ENCODE assay signal across 17 cellular contexts in genomic region chr12:92775416-92775815, GRCh38.
DNase-seq lines count a peak whose midpoint lies in the region; ATAC-seq and TF ChIP-seq lines count a peak whose summit lies in the region.
"Had no signal": no experiment of that assay in that cellular context is flagged by ENCODE, and none has a peak within 500 bp of the region (broad histone marks: within the 10 kb centered on the region; RNA-seq: fewer than 3 reads in every experiment).

No MANE protein-coding gene starts in this region.

- H3K27ac ChIP-seq in IMR-90 (ENCODE audit: insufficient read depth, low read length) = no peak overlapping the region
- H3K27ac ChIP-seq in suprapubic skin = no peak overlapping the region
- H3K27ac ChIP-seq: A549, GM23248 had no signal

- H3K4me1 ChIP-seq in IMR-90 (ENCODE audit: control insufficient read depth, insufficient read depth, low read length) (peaks cover 3% of the 10 kb centered on the region), suprapubic skin (no peaks in the 10 kb centered on the region)
- H3K4me1 ChIP-seq: A549 had no signal

- no TSS peak for BruUV-seq in IMR-90 (replicated peaks; lab: Mats Ljungman, UMichigan)

- no peak overlapping the region for H2AK5ac ChIP-seq in IMR-90 (ENCODE audit: low read depth, low read length)

- H3K9me1 ChIP-seq in IMR-90 (ENCODE audit: insufficient read depth, low read length) = no peaks in the 10 kb centered on the region

- H3K79me1 ChIP-seq in IMR-90 (ENCODE audit: low read depth in 1 of 2, low read length in 2 of 2) = no peaks in the 10 kb centered on the region

- no peak overlapping the region for H2BK15ac ChIP-seq in IMR-90 (ENCODE audit: low read depth, low read length)

- no peak overlapping the region for H2BK120ac ChIP-seq in IMR-90 (ENCODE audit: low read depth, low read length)

- dilution Hi-C loops in IMR-90 (cut with HindIII; ENCODE audit: low sequenced_read_pairs, unreplicated experiment) = no loop called here

- no peaks in the 10 kb centered on the region for H3K9me3 Mint-ChIP-seq in stimulated activated naive CD8-positive, alpha-beta T cell treated with anti-CD3 and anti-CD28 coated beads, Interleukin-15, Interleukin-2, amounts not matched to agents 100 ng/mL and 50 ng/mL, for 24 hours
- H3K9me3 Mint-ChIP-seq: CD4-positive, alpha-beta memory T cell had no signal

- DNase-seq in stimulated activated naive CD8-positive, alpha-beta T cell treated with anti-CD3 and anti-CD28 coated beads, Interleukin-15, Interleukin-2, amounts not matched to agents 100 U/mL and 50 U/mL, for 24 hours = no peak
- DNase-seq in IMR-90 (no peak), superior temporal gyrus (ENCODE audit: extremely low spot score) (peak; percentile 8), suprapubic skin (ENCODE audit: low spot score in 2 of 2) (no peak)
- no peak for DNase-seq in activated CD4-positive, alpha-beta T cell treated with anti-CD3 and anti-CD28 coated beads for 1 hour
- DNase-seq: 8988T; C1 segment of cervical spinal cord; CD4-positive, alpha-beta memory T cell; COR-L47; DMS153; DND-41; GM23248; H7; HCEC 1CT had no signal

- H3K36me3 ChIP-seq in IMR-90 (ENCODE audit: control insufficient read depth, insufficient read depth, low read length) (peaks cover 15% of the 10 kb centered on the region), suprapubic skin (peaks cover 27% of the 10 kb centered on the region)

- no peak overlapping the region for H3K9ac ChIP-seq in IMR-90 (ENCODE audit: low read depth, low read length)
- H3K9ac ChIP-seq: GM23248 had no signal

- POLR2A ChIA-PET in IMR-90 (lab: Charles Lee; ENCODE audit: unreplicated experiment) = no interaction called here

- H4K8ac ChIP-seq in IMR-90 (ENCODE audit: low read depth in 2 of 2, low read length in 2 of 2) = no peak overlapping the region

- in situ Hi-C loops in IMR-90 (cut with MboI; ENCODE audit: low sequenced_read_pairs) = loop anchor here (25.0 kb wide), 1 partner anchor 637 kb away; no protein-coding TSS in a partner anchor

- no peak overlapping the region for H3K4ac ChIP-seq in IMR-90 (ENCODE audit: low read depth, low read length)

- CTCF ChIA-PET in IMR-90 (lab: Yijun Ruan, JAX) = no interaction called here

- TF ChIP-seq POLR2A in IMR-90 (IDR thresholded peaks at IDR 0.05; ENCODE audit: low read depth, low read length) = no peak
- TF ChIP-seq POLR2A in suprapubic skin (IDR thresholded peaks at IDR 0.05) = no peak

- H2BK5ac ChIP-seq in IMR-90 (ENCODE audit: low read depth, low read length, poor library complexity, severe bottlenecking) = no peak overlapping the region

- H4K5ac ChIP-seq in IMR-90 (ENCODE audit: low read depth, low read length) = no peak overlapping the region

- H3K27me3 ChIP-seq in IMR-90 (ENCODE audit: control insufficient read depth, insufficient read depth, low read length) = no peaks in the 10 kb centered on the region
- H3K27me3 ChIP-seq in suprapubic skin = no peaks in the 10 kb centered on the region

- H4K91ac ChIP-seq in IMR-90 (ENCODE audit: insufficient read depth, low read depth, low read length) = no peak overlapping the region

- peaks cover 51% of the 10 kb centered on the region for H3K36me3 Mint-ChIP-seq in stimulated activated naive CD8-positive, alpha-beta T cell treated with anti-CD3 and anti-CD28 coated beads, Interleukin-15, Interleukin-2, amounts not matched to agents 100 ng/mL and 50 ng/mL, for 24 hours (ENCODE audit: low read depth)

- no peak overlapping the region for H3K23ac ChIP-seq in IMR-90 (ENCODE audit: low read depth, low read length)

- TF ChIP-seq EP300 in suprapubic skin (IDR thresholded peaks at IDR 0.05) = no peak

- H3K4me3 Mint-ChIP-seq in stimulated activated naive CD8-positive, alpha-beta T cell treated with anti-CD3 and anti-CD28 coated beads, Interleukin-15, Interleukin-2, amounts not matched to agents 100 ng/mL and 50 ng/mL, for 24 hours = no peak overlapping the region
- H3K4me3 Mint-ChIP-seq: CD4-positive, alpha-beta memory T cell had no signal

- H2AFZ ChIP-seq in IMR-90 (replicated peaks; ENCODE audit: low read length, poor library complexity) = no peak overlapping the region
- H2AFZ ChIP-seq: GM23248 had no signal

- H3K27ac Mint-ChIP-seq in stimulated activated naive CD8-positive, alpha-beta T cell treated with anti-CD3 and anti-CD28 coated beads, Interleukin-15, Interleukin-2, amounts not matched to agents 100 ng/mL and 50 ng/mL, for 24 hours = peak overlapping the region; percentile 46
- H3K27ac Mint-ChIP-seq: CD4-positive, alpha-beta memory T cell had no signal

- H3K14ac ChIP-seq in IMR-90 (replicated peaks; ENCODE audit: low read depth, low read length) = no peak overlapping the region

- H4K20me1 ChIP-seq in IMR-90 (ENCODE audit: insufficient read depth, low read length) = no peaks in the 10 kb centered on the region

- no peaks in the 10 kb centered on the region for H3K27me3 Mint-ChIP-seq in stimulated activated naive CD8-positive, alpha-beta T cell treated with anti-CD3 and anti-CD28 coated beads, Interleukin-15, Interleukin-2, amounts not matched to agents 100 ng/mL and 50 ng/mL, for 24 hours
- H3K27me3 Mint-ChIP-seq: CD4-positive, alpha-beta memory T cell had no signal

- no peak overlapping the region for H2AK9ac ChIP-seq in IMR-90 (replicated peaks; ENCODE audit: low read depth, low read length, poor library complexity)

- TF ChIP-seq RAD21 in IMR-90 (IDR thresholded peaks at IDR 0.05; ENCODE audit: low read length) = no peak

- H3K9me3 ChIP-seq in IMR-90 (ENCODE audit: control insufficient read depth, insufficient read depth, low read length) (no peaks in the 10 kb centered on the region), suprapubic skin (no peaks in the 10 kb centered on the region)
- H3K9me3 ChIP-seq: A549 had no signal

- TF ChIP-seq CTCF in IMR-90 (conservative IDR thresholded peaks at IDR 0.05; ENCODE audit: low read depth, low read length) (no peak), suprapubic skin (IDR thresholded peaks at IDR 0.05) (no peak)

- H3K4me3 ChIP-seq in IMR-90 (ENCODE audit: insufficient read depth, low read depth, low read length) (no peak overlapping the region), suprapubic skin (no peak overlapping the region)
- H3K4me3 ChIP-seq: A549, GM12878, GM23248 had no signal

- ATAC-seq in stimulated activated naive CD8-positive, alpha-beta T cell treated with anti-CD3 and anti-CD28 coated beads, Interleukin-15, Interleukin-2, amounts not matched to agents 100 U/mL and 50 U/mL, for 24 hours = no peak
- no peak for ATAC-seq in IMR-90 (ENCODE audit: low read depth)
- ATAC-seq: A549, GM12878 had no signal

- H3K18ac ChIP-seq in IMR-90 (ENCODE audit: low read depth, low read length) = no peak overlapping the region

- peaks cover 9% of the 10 kb centered on the region for H3K4me1 Mint-ChIP-seq in stimulated activated naive CD8-positive, alpha-beta T cell treated with anti-CD3 and anti-CD28 coated beads, Interleukin-15, Interleukin-2, amounts not matched to agents 100 ng/mL and 50 ng/mL, for 24 hours (ENCODE audit: low read depth)

- no peak overlapping the region for H2BK20ac ChIP-seq in IMR-90 (ENCODE audit: low read depth, low read length)

- intact Hi-C loops in IMR-90 (cut with micrococcal nuclease) = no loop called here

- H3K56ac ChIP-seq in IMR-90 (ENCODE audit: extremely low read depth, insufficient read depth, low read length) = no peak overlapping the region

- no peak overlapping the region for H3K4me2 ChIP-seq in IMR-90 (ENCODE audit: low read depth, low read length)
- H3K4me2 ChIP-seq: A549 had no signal

TF ChIP-seq in IMR-90, 13 proteins besides CTCF, POLR2A, EP300 and RAD21:
- TF ChIP-seq CHD1 (IDR thresholded peaks at IDR 0.05; ENCODE audit: low read depth, low read length) = no peak
- TF ChIP-seq RCOR1 (IDR thresholded peaks at IDR 0.05; ENCODE audit: insufficient replicate concordance, low read length) = no peak
- no peak for TF ChIP-seq ELK1 (IDR thresholded peaks at IDR 0.05; ENCODE audit: borderline replicate concordance, low read depth, low read length)
- TF ChIP-seq CEBPB (IDR thresholded peaks at IDR 0.05; ENCODE audit: low read depth, low read length) = peak; percentile 65
- TF ChIP-seq FOS (IDR thresholded peaks at IDR 0.05; ENCODE audit: low read depth, low read length) = no peak
- TF ChIP-seq MXI1 (IDR thresholded peaks at IDR 0.05; ENCODE audit: borderline replicate concordance, low read depth, low read length) = no peak
- no peak for TF ChIP-seq MAFK (IDR thresholded peaks at IDR 0.05; ENCODE audit: low read depth, low read length)
